24 cellular contexts compared by ENCODE assay signal in genomic region chrY:8533468-8533867, GRCh38.
DNase-seq lines count a peak whose midpoint lies in the region; ATAC-seq and TF ChIP-seq lines count a peak whose summit lies in the region.
"Had no signal": no experiment of that assay in that cellular context is flagged by ENCODE, and none has a peak within 500 bp of the region (broad histone marks: within the 10 kb centered on the region; RNA-seq: fewer than 3 reads in every experiment).

No MANE protein-coding gene starts in this region.

- in situ Hi-C loops in G401 (cut with HindIII; ENCODE audit: low sequenced_read_pairs), result no loop called here

- no peak overlapping the region for H2AFZ ChIP-seq in OCI-LY1 (ENCODE audit: low read length)

- no peaks in the 10 kb centered on the region for H3K4me1 Mint-ChIP-seq in CD14-positive monocyte
- H3K4me1 Mint-ChIP-seq: CD4-positive, alpha-beta memory T cell; CD4-positive, CD25-positive, alpha-beta regulatory T cell; CD8-positive, alpha-beta memory T cell had no signal

- no peaks in the 10 kb centered on the region for H3K36me3 Mint-ChIP-seq in CD14-positive monocyte
- H3K36me3 Mint-ChIP-seq: CD4-positive, alpha-beta memory T cell; CD4-positive, CD25-positive, alpha-beta regulatory T cell; CD8-positive, alpha-beta memory T cell had no signal

- no peak overlapping the region for H3K9ac ChIP-seq in OCI-LY1 (ENCODE audit: low read length)
- H3K9ac ChIP-seq: BLaER1 treated with 17β-estradiol and CSF1 and Interleukin-3, amounts not matched to agents 10 nM and 100 nM had no signal

- H3K9me2 ChIP-seq in OCI-LY1 (ENCODE audit: low read depth, low read length), result no peaks in the 10 kb centered on the region

- no CpG with 5 or more reads among the region's 1 CpG for WGBS in thyroid gland, 2 donors

- ATAC-seq in left lobe of liver, result peak; percentile 76
- ATAC-seq: A549 had no signal

- DNase-seq in G401 (ENCODE audit: low spot score), result peak; percentile 16
- peak; percentile 65 for DNase-seq in left lobe of liver (ENCODE audit: low spot score)
- peak; percentile 8 to 27 for DNase-seq in thyroid gland
- DNase-seq in NCI-H2029 (lab: John Stamatoyannopoulos, UW), result no peak
- DNase-seq in CD14-positive monocyte (ENCODE audit: low spot score), result no peak
- no peak for DNase-seq in RKO (ENCODE audit: low spot score)
- DNase-seq: AML-193; CD4-positive, alpha-beta memory T cell; CD4-positive, CD25-positive, alpha-beta regulatory T cell; CD8-positive, alpha-beta memory T cell; COR-L47; DMS 273 treated with DMSO at 0.1 percent for 48 hours; DMS153; DMS53; DMS79; DND-41; EL; GF-D8 had no signal

- peak overlapping the region; percentile 13 for H3K4me3 ChIP-seq in OCI-LY1 (ENCODE audit: low read depth, low read length, poor library complexity, severe bottlenecking)
- H3K4me3 ChIP-seq in thyroid gland (replicated peaks in 1 of 3), result no peak overlapping the region
- H3K4me3 ChIP-seq: A549; BLaER1 treated with 17β-estradiol and CSF1 and Interleukin-3, amounts not matched to agents 10 nM and 100 nM had no signal

- no peak overlapping the region for H3K27ac Mint-ChIP-seq in CD14-positive monocyte
- H3K27ac Mint-ChIP-seq: B cell; CD4-positive, alpha-beta memory T cell; CD4-positive, CD25-positive, alpha-beta regulatory T cell; CD8-positive, alpha-beta memory T cell had no signal

- H3K27me3 ChIP-seq in OCI-LY1 (ENCODE audit: insufficient read depth, low read length), result no peaks in the 10 kb centered on the region
- no peaks in the 10 kb centered on the region for H3K27me3 ChIP-seq in thyroid gland
- H3K27me3 ChIP-seq: BLaER1 treated with 17β-estradiol and CSF1 and Interleukin-3, amounts not matched to agents 10 nM and 100 nM had no signal

- H3K4me1 ChIP-seq in OCI-LY1 (ENCODE audit: insufficient read depth, low read length, severe bottlenecking) (peaks cover 71% of the 10 kb centered on the region), thyroid gland (no peaks in the 10 kb centered on the region)
- H3K4me1 ChIP-seq: A549; BLaER1 treated with 17β-estradiol and CSF1 and Interleukin-3, amounts not matched to agents 10 nM and 100 nM had no signal

- TF ChIP-seq CTCF in OCI-LY1 (IDR thresholded peaks at IDR 0.05; ENCODE audit: low read length) (no peak), thyroid gland (IDR thresholded peaks at IDR 0.05) (no peak), CD14-positive monocyte (IDR thresholded peaks at IDR 0.05) (no peak)

- H3K4me2 ChIP-seq in OCI-LY1 (ENCODE audit: low read length), result peak overlapping the region; percentile 23; the same call in 1 of the 2 replicates
- H3K4me2 ChIP-seq: A549; BLaER1 treated with 17β-estradiol and CSF1 and Interleukin-3, amounts not matched to agents 10 nM and 100 nM had no signal

- H3K36me3 ChIP-seq in OCI-LY1 (ENCODE audit: insufficient read depth, low read length), result no peaks in the 10 kb centered on the region
- no peaks in the 10 kb centered on the region for H3K36me3 ChIP-seq in thyroid gland
- H3K36me3 ChIP-seq: BLaER1 treated with 17β-estradiol and CSF1 and Interleukin-3, amounts not matched to agents 10 nM and 100 nM had no signal

- H3F3A ChIP-seq in OCI-LY1 (ENCODE audit: insufficient read depth, low read length), result no peaks in the 10 kb centered on the region

- TF ChIP-seq POLR2A in thyroid gland (IDR thresholded peaks at IDR 0.05), result no peak

- no peaks in the 10 kb centered on the region for H3K79me2 ChIP-seq in OCI-LY1 (ENCODE audit: insufficient read depth, low read length)

- no peaks in the 10 kb centered on the region for H4K20me1 ChIP-seq in OCI-LY1 (ENCODE audit: insufficient read depth, low read length)
- H4K20me1 ChIP-seq: BLaER1 treated with 17β-estradiol and CSF1 and Interleukin-3, amounts not matched to agents 10 nM and 100 nM had no signal

- H3K9me3 ChIP-seq in OCI-LY1 (ENCODE audit: low read length), result no peaks in the 10 kb centered on the region
- no peaks in the 10 kb centered on the region for H3K9me3 ChIP-seq in thyroid gland
- H3K9me3 ChIP-seq: A549; BLaER1 treated with 17β-estradiol and CSF1 and Interleukin-3, amounts not matched to agents 10 nM and 100 nM had no signal

- intact Hi-C loops in thyroid gland (cut with DNase I) (no loop called here), CD14-positive monocyte (cut with micrococcal nuclease) (no loop called here)

- no peak overlapping the region for H3K4me3 Mint-ChIP-seq in CD14-positive monocyte
- H3K4me3 Mint-ChIP-seq: B cell; CD4-positive, alpha-beta memory T cell; CD4-positive, CD25-positive, alpha-beta regulatory T cell; CD8-positive, alpha-beta memory T cell had no signal

- H3K27me3 Mint-ChIP-seq in CD14-positive monocyte (ENCODE audit: low read depth in 3 of 3), result peaks cover 0 to 2% (median 0%) of the 10 kb centered on the region in 3 donors
- H3K27me3 Mint-ChIP-seq: B cell; CD4-positive, CD25-positive, alpha-beta regulatory T cell; CD8-positive, alpha-beta memory T cell had no signal

- peak overlapping the region; percentile 100 for H3K27ac ChIP-seq in OCI-LY1 (ENCODE audit: low read depth, low read length, poor library complexity, severe bottlenecking)
- no peak overlapping the region for H3K27ac ChIP-seq in thyroid gland
- H3K27ac ChIP-seq: 22Rv1; A549; BLaER1 treated with 17β-estradiol and CSF1 and Interleukin-3, amounts not matched to agents 10 nM and 100 nM; C4-2B had no signal

- peaks cover 0 to 4% (median 0%) of the 10 kb centered on the region in 7 donors for H3K9me3 Mint-ChIP-seq in CD14-positive monocyte
- H3K9me3 Mint-ChIP-seq: CD4-positive, alpha-beta memory T cell; CD4-positive, CD25-positive, alpha-beta regulatory T cell; CD8-positive, alpha-beta memory T cell had no signal

Comparison
In these comparisons a context has a peak if more than half of its experiments do, and no peak if none do; other contexts are left out.
1. DNase-seq: peak in G401 (single experiment), left lobe of liver (single experiment) and thyroid gland (2 of 2); none in NCI-H2029 (single experiment), CD14-positive monocyte (single experiment) and RKO (single experiment).